ENCODE assay signal across 8 cellular contexts in the genomic region with DNA sequence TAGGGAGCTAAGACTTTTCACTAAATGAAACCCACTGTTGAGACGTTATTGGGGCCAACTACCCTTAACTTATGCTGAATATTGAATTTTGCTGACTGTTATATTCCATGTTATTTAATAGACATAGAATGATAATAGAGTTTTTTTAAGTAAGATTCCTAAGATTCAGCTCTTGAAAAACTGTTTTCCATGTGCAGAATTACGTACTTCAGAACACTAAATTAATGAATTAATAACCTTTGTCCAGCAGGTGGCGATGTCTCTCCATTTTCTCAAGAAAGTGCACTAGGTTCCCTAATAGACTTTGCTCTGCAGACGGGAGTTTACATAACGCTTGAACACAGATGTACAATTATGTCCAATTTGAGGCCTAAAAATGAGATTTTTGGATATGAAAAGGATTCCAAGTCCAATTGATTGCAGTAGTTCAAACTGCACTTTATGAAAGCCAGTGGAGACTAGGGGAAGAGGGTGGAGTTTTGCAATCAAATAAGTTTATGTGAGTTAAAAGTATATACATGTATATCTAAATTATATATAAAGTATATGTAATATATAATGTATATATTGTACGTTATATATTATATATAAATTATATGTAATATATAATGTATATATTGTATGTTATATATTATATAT.
DNase-seq lines count a peak whose midpoint lies in the region; ATAC-seq, FAIRE-seq and TF ChIP-seq lines count a peak whose summit lies in the region.

No MANE protein-coding gene starts in this region.

- intact Hi-C loops in activated T-helper 2 cell treated with anti-CD3 and anti-CD28 coated beads, Interferon-gamma antibody, Interleukin-2, Interleukin-4, amounts not matched to agents 10 μg/mL and 5 μg/mL and 100 μg/mL, durations not matched to agents 14 hours and 24 hours and 36 hours (cut with micrococcal nuclease) = loop anchor here (1.0 kb wide), 2 partner anchors 33 to 403 kb away; no protein-coding TSS in a partner anchor
- intact Hi-C loops in pancreas (cut with DNase I) = loop anchor here in 2 of 3 donors (5.0 to 10.0 kb wide), 2 partner anchors 403 to 406 kb away; no protein-coding TSS in a partner anchor

- peak; percentile 91 for DNase-seq in G401 (ENCODE audit: low spot score)
- DNase-seq in MG63 = peak; percentile 34
- DNase-seq in RCC 7860 (ENCODE audit: low spot score) = peak; percentile 74
- DNase-seq in activated T-helper 2 cell treated with anti-CD3 and anti-CD28 coated beads, Interferon-gamma antibody, Interleukin-2, Interleukin-4, amounts not matched to agents 10 μg/mL and 5 μg/mL and 100 μg/mL, durations not matched to agents 14 hours and 24 hours and 36 hours (ENCODE audit: low spot score) = peak; percentile 55
- peak; percentile 72 for DNase-seq in foreskin melanocyte
- DNase-seq in pancreas = peak in 4 of 6 donors; percentile 46 to 77 (median 69)

- H3K4me1 ChIP-seq in pancreas = peaks cover 0 to 15% (median 4%) of the 10 kb centered on the region in 3 donors

- H3K9me3 ChIP-seq in MG63 = no peaks in the 10 kb centered on the region
- no peaks in the 10 kb centered on the region for H3K9me3 ChIP-seq in pancreas

- no peak overlapping the region for H3K4me3 Mint-ChIP-seq in activated T-helper 2 cell treated with anti-CD3 and anti-CD28 coated beads, Interferon-gamma antibody, Interleukin-2, Interleukin-4, amounts not matched to agents 10 μg/mL and 5 μg/mL and 100 μg/mL, durations not matched to agents 14 hours and 24 hours and 36 hours (ENCODE audit: low read depth)

- H3K27me3 ChIP-seq in MG63 (no peaks in the 10 kb centered on the region), pancreas (no peaks in the 10 kb centered on the region)

- H3K4me1 Mint-ChIP-seq in activated T-helper 2 cell treated with anti-CD3 and anti-CD28 coated beads, Interferon-gamma antibody, Interleukin-2, Interleukin-4, amounts not matched to agents 10 μg/mL and 5 μg/mL and 100 μg/mL, durations not matched to agents 14 hours and 24 hours and 36 hours (ENCODE audit: low read depth) = peaks cover 44% of the 10 kb centered on the region

- WGBS in pancreas, 2 donors = 6 to 7% methylated on average over 6 of the region's 6 CpGs

- H3K4me3 ChIP-seq in MG63 = no peak overlapping the region
- H3K4me3 ChIP-seq in pancreas = no peak overlapping the region

- H3K36me3 Mint-ChIP-seq in activated T-helper 2 cell treated with anti-CD3 and anti-CD28 coated beads, Interferon-gamma antibody, Interleukin-2, Interleukin-4, amounts not matched to agents 10 μg/mL and 5 μg/mL and 100 μg/mL, durations not matched to agents 14 hours and 24 hours and 36 hours (ENCODE audit: low read depth) = peaks cover 21% of the 10 kb centered on the region

- H3K9me3 Mint-ChIP-seq in activated T-helper 2 cell treated with anti-CD3 and anti-CD28 coated beads, Interferon-gamma antibody, Interleukin-2, Interleukin-4, amounts not matched to agents 10 μg/mL and 5 μg/mL and 100 μg/mL, durations not matched to agents 14 hours and 24 hours and 36 hours = peaks cover 6% of the 10 kb centered on the region

- no peaks in the 10 kb centered on the region for H3K27me3 Mint-ChIP-seq in activated T-helper 2 cell treated with anti-CD3 and anti-CD28 coated beads, Interferon-gamma antibody, Interleukin-2, Interleukin-4, amounts not matched to agents 10 μg/mL and 5 μg/mL and 100 μg/mL, durations not matched to agents 14 hours and 24 hours and 36 hours (ENCODE audit: low read depth)

- ATAC-seq in pancreas (peak; percentile 64 to 87 (median 82)), HG03520 (IDR thresholded peaks at IDR 0.05; ENCODE audit: unreplicated experiment) (no peak), GM21447 (IDR thresholded peaks at IDR 0.05; ENCODE audit: unreplicated experiment) (no peak)

- no peak overlapping the region for H3K27ac ChIP-seq in pancreas

- TF ChIP-seq CTCF in pancreas (IDR thresholded peaks at IDR 0.05) = peak; percentile 29 to 57 (median 51)

- H3K27ac Mint-ChIP-seq in activated T-helper 2 cell treated with anti-CD3 and anti-CD28 coated beads, Interferon-gamma antibody, Interleukin-2, Interleukin-4, amounts not matched to agents 10 μg/mL and 5 μg/mL and 100 μg/mL, durations not matched to agents 14 hours and 24 hours and 36 hours = peak overlapping the region; percentile 75

- FAIRE-seq in RCC 7860 (lab: Jason Lieb, UNC) = peak; percentile 84
- FAIRE-seq in pancreas (lab: Jason Lieb, UNC) = no peak

- H3K36me3 ChIP-seq in MG63 (no peaks in the 10 kb centered on the region), pancreas (no peaks in the 10 kb centered on the region)

- in situ Hi-C loops in G401 (cut with HindIII; ENCODE audit: low sequenced_read_pairs) = no loop called here

Comparison
In these comparisons a context has a peak if more than half of its experiments do, and no peak if none do; other contexts are left out.
1. DNase-seq: peak in every context shown above with its lines; median percentile 91 in G401; 74 in RCC 7860; 72 in foreskin melanocyte; 69 in pancreas; 55 in activated T-helper 2 cell treated with anti-CD3 and anti-CD28 coated beads, Interferon-gamma antibody, Interleukin-2, Interleukin-4, amounts not matched to agents 10 μg/mL and 5 μg/mL and 100 μg/mL, durations not matched to agents 14 hours and 24 hours and 36 hours; 34 in MG63.
2. ATAC-seq: peak in pancreas (4 of 4); none in HG03520 (single experiment) and GM21447 (single experiment).